ENCODE assay signal across 8 cellular contexts in genomic region chr2:190511104-190511503, GRCh38. TPM values are rescaled to one million over a fixed set of nuclear protein-coding genes. Genes with fewer than 3 reads are reported as not detected.
DNase-seq lines count a peak whose midpoint lies in the region; ATAC-seq and TF ChIP-seq lines count a peak whose summit lies in the region.

No MANE protein-coding gene starts in this region.

- H3K9me3 Mint-ChIP-seq in Calu3 (ENCODE audit: low read depth, unreplicated experiment), result no peaks in the 10 kb centered on the region
- no peaks in the 10 kb centered on the region for H3K9me3 Mint-ChIP-seq in CD4-positive, alpha-beta memory T cell
- no peaks in the 10 kb centered on the region for H3K9me3 Mint-ChIP-seq in activated naive CD8-positive, alpha-beta T cell treated with anti-CD3 and anti-CD28 coated beads for 36 hours

- H4K20me1 ChIP-seq in MM.1S (ENCODE audit: insufficient read depth, low read length), result no peaks in the 10 kb centered on the region

- ATAC-seq in body of pancreas (no peak), HG03457 (IDR thresholded peaks at IDR 0.05; ENCODE audit: unreplicated experiment) (no peak), GM21786 (IDR thresholded peaks at IDR 0.05; ENCODE audit: unreplicated experiment) (no peak)

- TF ChIP-seq CTCF in Calu3 (IDR thresholded peaks at IDR 0.05; ENCODE audit: unreplicated experiment) (peak; percentile 37), MM.1S (IDR thresholded peaks at IDR 0.05; ENCODE audit: low read length) (peak; percentile 36), body of pancreas (IDR thresholded peaks at IDR 0.05) (peak in 4 of 7 experiments; percentile 23 to 56 (median 48))

- no peaks in the 10 kb centered on the region for H3K27me3 ChIP-seq in MM.1S (replicated peaks; ENCODE audit: insufficient read depth, low read length)
- H3K27me3 ChIP-seq in body of pancreas, result no peaks in the 10 kb centered on the region
- no peaks in the 10 kb centered on the region for H3K27me3 ChIP-seq in CD4-positive, alpha-beta memory T cell (ENCODE audit: insufficient read depth, low read length)

- peaks cover 12% of the 10 kb centered on the region for H3K4me1 Mint-ChIP-seq in Calu3 (ENCODE audit: low read depth, unreplicated experiment)
- peaks cover 7 to 20% (median 16%) of the 10 kb centered on the region in 4 donors for H3K4me1 Mint-ChIP-seq in CD4-positive, alpha-beta memory T cell
- peaks cover 11% of the 10 kb centered on the region for H3K4me1 Mint-ChIP-seq in activated naive CD8-positive, alpha-beta T cell treated with anti-CD3 and anti-CD28 coated beads for 36 hours

- TF ChIP-seq POLR2A in body of pancreas (IDR thresholded peaks at IDR 0.05), result no peak

- BruUV-seq in Calu3 (replicated peaks; lab: Mats Ljungman, UMichigan), result no TSS peak

- no peaks in the 10 kb centered on the region for H3K27me3 Mint-ChIP-seq in Calu3 (ENCODE audit: unreplicated experiment)
- H3K27me3 Mint-ChIP-seq in CD4-positive, alpha-beta memory T cell, result no peaks in the 10 kb centered on the region
- H3K27me3 Mint-ChIP-seq in activated naive CD8-positive, alpha-beta T cell treated with anti-CD3 and anti-CD28 coated beads for 36 hours, result no peaks in the 10 kb centered on the region

- H3K4me3 ChIP-seq in MM.1S (ENCODE audit: low read length), result no peak overlapping the region
- H3K4me3 ChIP-seq in body of pancreas, result no peak overlapping the region
- H3K4me3 ChIP-seq in CD4-positive, alpha-beta memory T cell (ENCODE audit: low read length in 2 of 2), result no peak overlapping the region

- 49 to 57% methylated on average over 2 of the region's 2 CpGs for WGBS in body of pancreas, 2 donors

- no peaks in the 10 kb centered on the region for H3K9me2 ChIP-seq in MM.1S (replicated peaks; ENCODE audit: insufficient read depth, low read length)

- intact Hi-C loops in Calu3 (cut with micrococcal nuclease; ENCODE audit: unreplicated experiment), result loop anchor here (1.0 to 10.0 kb wide), 3 partner anchors 128 to 416 kb away; no protein-coding TSS in a partner anchor
- intact Hi-C loops in body of pancreas (cut with DNase I), result no loop called here
- intact Hi-C loops in CD4-positive, alpha-beta memory T cell (cut with micrococcal nuclease), result no loop called here

- H3K36me3 Mint-ChIP-seq in Calu3 (ENCODE audit: insufficient read depth, unreplicated experiment), result no peaks in the 10 kb centered on the region
- peaks cover 13 to 49% of the 10 kb centered on the region in 2 donors for H3K36me3 Mint-ChIP-seq in CD4-positive, alpha-beta memory T cell
- H3K36me3 Mint-ChIP-seq in activated naive CD8-positive, alpha-beta T cell treated with anti-CD3 and anti-CD28 coated beads for 36 hours, result peaks cover 29% of the 10 kb centered on the region

- no peaks in the 10 kb centered on the region for H3K79me2 ChIP-seq in MM.1S (ENCODE audit: low read length)

- POLR2A ChIA-PET in CD4-positive, alpha-beta memory T cell (lab: Charles Lee; ENCODE audit: partially characterized antibody), result no interaction called here

- H3K9me3 ChIP-seq in MM.1S (replicated peaks; ENCODE audit: insufficient read depth, low read length) (no peaks in the 10 kb centered on the region), body of pancreas (no peaks in the 10 kb centered on the region)
- no peaks in the 10 kb centered on the region for H3K9me3 ChIP-seq in CD4-positive, alpha-beta memory T cell (ENCODE audit: control insufficient read depth in 1 of 2, low read length in 2 of 2)

- H3K27ac Mint-ChIP-seq in Calu3 (ENCODE audit: unreplicated experiment), result no peak overlapping the region
- H3K27ac Mint-ChIP-seq in CD4-positive, alpha-beta memory T cell, result peak overlapping the region in 1 of 7 donors; percentile 18
- H3K27ac Mint-ChIP-seq in activated naive CD8-positive, alpha-beta T cell treated with anti-CD3 and anti-CD28 coated beads for 36 hours, result no peak overlapping the region

- H3K4me2 ChIP-seq in MM.1S (ENCODE audit: low read depth, low read length), result no peak overlapping the region

- DNase-seq in Calu3 (peak; percentile 32), MM.1S (peak; percentile 19), body of pancreas (no peak), medulla oblongata (ENCODE audit: extremely low spot score) (peak; percentile 69)
- DNase-seq in CD4-positive, alpha-beta memory T cell, result no peak
- no peak for DNase-seq in activated naive CD8-positive, alpha-beta T cell treated with anti-CD3 and anti-CD28 coated beads for 36 hours

- H3K9ac ChIP-seq in MM.1S (ENCODE audit: low read length), result no peak overlapping the region

- H3F3A ChIP-seq in MM.1S (ENCODE audit: insufficient read depth, low read length), result no peaks in the 10 kb centered on the region

- CTCF ChIA-PET in Calu3 (lab: Charles Lee), result interaction anchor here (0.6 to 0.7 kb wide), 2 partner anchors 43 to 1049 kb away, joined by 3 to 4 read pairs; no protein-coding TSS in a partner anchor
- CTCF ChIA-PET in CD4-positive, alpha-beta memory T cell (lab: Charles Lee; ENCODE audit: partially characterized antibody), result interaction anchor here (2.0 kb wide), 1 partner anchor 124 kb away, joined by 4 read pairs; no protein-coding TSS in a partner anchor

- H3K4me1 ChIP-seq in MM.1S (ENCODE audit: low read length) (no peaks in the 10 kb centered on the region), body of pancreas (no peaks in the 10 kb centered on the region)
- peaks cover 15% of the 10 kb centered on the region for H3K4me1 ChIP-seq in CD4-positive, alpha-beta memory T cell (ENCODE audit: insufficient read depth, low read length)

- H2AFZ ChIP-seq in MM.1S (ENCODE audit: low read length), result no peak overlapping the region

- H3K27ac ChIP-seq in MM.1S (ENCODE audit: low read length) (no peak overlapping the region), body of pancreas (no peak overlapping the region)
- H3K27ac ChIP-seq in CD4-positive, alpha-beta memory T cell (ENCODE audit: low read depth, low read length), result no peak overlapping the region

- H3K36me3 ChIP-seq in MM.1S (replicated peaks; ENCODE audit: insufficient read depth, low read length) (no peaks in the 10 kb centered on the region), body of pancreas (replicated peaks in 1 of 2; ENCODE audit: insufficient read depth in 1 of 2, low read depth in 2 of 2) (peaks cover 0 to under 1% of the 10 kb centered on the region in 2 donors)
- H3K36me3 ChIP-seq in CD4-positive, alpha-beta memory T cell (ENCODE audit: insufficient read depth, low read length), result peaks cover 8% of the 10 kb centered on the region

- no peak overlapping the region for H3K4me3 Mint-ChIP-seq in Calu3 (ENCODE audit: low read depth, unreplicated experiment)
- no peak overlapping the region for H3K4me3 Mint-ChIP-seq in CD4-positive, alpha-beta memory T cell
- H3K4me3 Mint-ChIP-seq in activated naive CD8-positive, alpha-beta T cell treated with anti-CD3 and anti-CD28 coated beads for 36 hours, result no peak overlapping the region

RNA-seq across cellular contexts. Expression of gene NEMP2, which starts 23.4 kb away (rescaled TPM):
- total RNA-seq in Calu3 (2022), result 8.5 and 10.2 TPM in 2 replicates
- total RNA-seq in body of pancreas, result 1 to 10 TPM; 3.0 to 3.9 TPM
- total RNA-seq in CD4-positive, alpha-beta memory T cell, result 10 to 100 TPM; 20.7 to 21.2 TPM
- 10 to 100 TPM; 10.9 to 11.9 TPM for polyA plus RNA-seq in CD4-positive, alpha-beta memory T cell
- total RNA-seq in activated naive CD8-positive, alpha-beta T cell treated with anti-CD3 and anti-CD28 coated beads for 36 hours, result 10 to 100 TPM; 14.5 to 15.7 TPM

Comparison
In these comparisons a context has a peak if more than half of its experiments do, and no peak if none do; other contexts are left out.
1. DNase-seq: peak in Calu3 (single experiment), MM.1S (single experiment) and medulla oblongata (single experiment); none in body of pancreas (0 of 4), CD4-positive, alpha-beta memory T cell (0 of 5) and activated naive CD8-positive, alpha-beta T cell treated with anti-CD3 and anti-CD28 coated beads for 36 hours (single experiment).
2. Peak in every context shown above with its lines, with median percentiles within 50 percentile points of each other: CTCF ChIP-seq.